ENCODE assay signal across 18 cellular contexts in genomic region chr12:18923721-18924120, GRCh38.
"Had no signal": no experiment of that assay in that cellular context is flagged by ENCODE, and none has a peak within 500 bp of the region (broad histone marks: within the 10 kb centered on the region; RNA-seq: fewer than 3 reads in every experiment).

No MANE protein-coding gene starts in this region.

- H3K27ac ChIP-seq: RWPE1 had no signal

- H3K9me3 ChIP-seq: MG63, SK-N-SH had no signal

- H3K4me3 ChIP-seq: MG63 had no signal

- H3K4me1 Mint-ChIP-seq: T-helper 17 cell had no signal

- H3K27me3 ChIP-seq: MG63 had no signal

- H3K4me2 ChIP-seq: SK-N-SH had no signal

- DNase-seq: IMR-90, MG63, NCI-H1092 treated with DMSO at 0.1 percent for 48 hours, NCI-H1436, NCI-H187, NCI-H2029, NCI-H2227 treated with DMSO at 0.1 percent for 48 hours, NCI-H524, NCI-H526 treated with DMSO at 0.1 percent for 48 hours, NCI-H748 treated with DMSO at 0.1 percent for 48 hours, PC-3, SHP77, SK-N-SH, T-helper 1 cell, T-helper 17 cell had no signal

- H3K27ac Mint-ChIP-seq: T-helper 17 cell had no signal

- H3K9ac ChIP-seq: SK-N-SH had no signal

- ATAC-seq: HepG2, Panc1, PC-3, T-helper 17 cell had no signal

- H3K4me3 Mint-ChIP-seq: T-helper 17 cell had no signal

- H3K36me3 ChIP-seq: MG63 had no signal
